ENCODE assay signal across 17 cellular contexts in genomic region chr2:2121887-2122286, GRCh38.
DNase-seq lines count a peak whose midpoint lies in the region; ATAC-seq and TF ChIP-seq lines count a peak whose summit lies in the region.
"Had no signal": no experiment of that assay in that cellular context is flagged by ENCODE, and none has a peak within 500 bp of the region (broad histone marks: within the 10 kb centered on the region; RNA-seq: fewer than 3 reads in every experiment).

No MANE protein-coding gene starts in this region.

- no peaks in the 10 kb centered on the region for H3K4me1 Mint-ChIP-seq in stimulated activated naive CD8-positive, alpha-beta T cell treated with anti-CD3 and anti-CD28 coated beads, Interleukin-15, amount 100 ng/mL, for 72 hours
- H3K4me1 Mint-ChIP-seq in central memory CD8-positive, alpha-beta T cell = no peaks in the 10 kb centered on the region
- peaks cover 4% of the 10 kb centered on the region for H3K4me1 Mint-ChIP-seq in mesothelial cell of epicardium

- no peaks in the 10 kb centered on the region for H3K36me3 Mint-ChIP-seq in central memory CD8-positive, alpha-beta T cell (ENCODE audit: insufficient read depth)
- no peaks in the 10 kb centered on the region for H3K36me3 Mint-ChIP-seq in mesothelial cell of epicardium
- H3K36me3 Mint-ChIP-seq: CD8-positive, alpha-beta T cell had no signal

- no peak for DNase-seq in stimulated activated naive CD8-positive, alpha-beta T cell treated with anti-CD3 and anti-CD28 coated beads, Interleukin-15, amount 100 ng/mL, for 72 hours
- no peak for DNase-seq in stimulated activated naive CD8-positive, alpha-beta T cell treated with anti-CD3 and anti-CD28 coated beads, Interleukin-15, Interleukin-2, amounts not matched to agents 100 U/mL and 50 U/mL, for 24 hours
- no peak for DNase-seq in central memory CD8-positive, alpha-beta T cell (ENCODE audit: low spot score in 2 of 2)
- DNase-seq in mesothelial cell of epicardium (ENCODE audit: low spot score in 2 of 2, unreplicated experiment in 2 of 2) = no peak
- no peak for DNase-seq in cerebellar nuclear complex (lab: John Stamatoyannopoulos, UW)
- DNase-seq in NCI-H2196 (lab: John Stamatoyannopoulos, UW; ENCODE audit: unreplicated experiment) = no peak
- DNase-seq: CD8-positive, alpha-beta T cell; COR-L47; DMS 273 treated with DMSO at 0.1 percent for 48 hours; DMS53; DND-41; EL; GOT3; H9 had no signal

- no peaks in the 10 kb centered on the region for H3K9me3 Mint-ChIP-seq in stimulated activated naive CD8-positive, alpha-beta T cell treated with anti-CD3 and anti-CD28 coated beads, Interleukin-15, amount 100 ng/mL, for 72 hours
- H3K9me3 Mint-ChIP-seq in central memory CD8-positive, alpha-beta T cell = no peaks in the 10 kb centered on the region
- H3K9me3 Mint-ChIP-seq in mesothelial cell of epicardium = no peaks in the 10 kb centered on the region
- H3K9me3 Mint-ChIP-seq: CD8-positive, alpha-beta T cell; H9 had no signal

- no peak overlapping the region for H3K27ac Mint-ChIP-seq in stimulated activated naive CD8-positive, alpha-beta T cell treated with anti-CD3 and anti-CD28 coated beads, Interleukin-15, amount 100 ng/mL, for 72 hours
- H3K27ac Mint-ChIP-seq in central memory CD8-positive, alpha-beta T cell (ENCODE audit: low read depth) = no peak overlapping the region
- H3K27ac Mint-ChIP-seq in mesothelial cell of epicardium = no peak overlapping the region
- H3K27ac Mint-ChIP-seq: B cell; CD8-positive, alpha-beta T cell; H9 had no signal

- H3K4me3 Mint-ChIP-seq in stimulated activated naive CD8-positive, alpha-beta T cell treated with anti-CD3 and anti-CD28 coated beads, Interleukin-15, amount 100 ng/mL, for 72 hours = peak overlapping the region in 1 of 2 donors; percentile 27
- peak overlapping the region; percentile 16 for H3K4me3 Mint-ChIP-seq in central memory CD8-positive, alpha-beta T cell
- H3K4me3 Mint-ChIP-seq in mesothelial cell of epicardium = peak overlapping the region; percentile 21
- H3K4me3 Mint-ChIP-seq: B cell; CD8-positive, alpha-beta T cell; H9 had no signal

- no peak for TF ChIP-seq CTCF in mesothelial cell of epicardium (IDR thresholded peaks at IDR 0.05; ENCODE audit: unreplicated experiment)

- H3K27me3 Mint-ChIP-seq in stimulated activated naive CD8-positive, alpha-beta T cell treated with anti-CD3 and anti-CD28 coated beads, Interleukin-15, amount 100 ng/mL, for 72 hours = peaks cover 21% of the 10 kb centered on the region
- no peaks in the 10 kb centered on the region for H3K27me3 Mint-ChIP-seq in central memory CD8-positive, alpha-beta T cell
- H3K27me3 Mint-ChIP-seq in mesothelial cell of epicardium (ENCODE audit: low read depth) = peaks cover 32% of the 10 kb centered on the region
- H3K27me3 Mint-ChIP-seq: B cell had no signal

- ATAC-seq in stimulated activated naive CD8-positive, alpha-beta T cell treated with anti-CD3 and anti-CD28 coated beads, Interleukin-15, amount 100 ng/mL, for 72 hours = peak; percentile 31
- ATAC-seq in stimulated activated naive CD8-positive, alpha-beta T cell treated with anti-CD3 and anti-CD28 coated beads, Interleukin-15, Interleukin-2, amounts not matched to agents 100 U/mL and 50 U/mL, for 24 hours = no peak
- no peak for ATAC-seq in central memory CD8-positive, alpha-beta T cell (replicated peaks; ENCODE audit: extremely low read depth, poor library complexity, severe bottlenecking)
- no peak for ATAC-seq in HG03520 (IDR thresholded peaks at IDR 0.05; ENCODE audit: unreplicated experiment)
- ATAC-seq: CD8-positive, alpha-beta T cell; GM12878 had no signal
